ENCODE assay signal across 34 cellular contexts in the genomic region with DNA sequence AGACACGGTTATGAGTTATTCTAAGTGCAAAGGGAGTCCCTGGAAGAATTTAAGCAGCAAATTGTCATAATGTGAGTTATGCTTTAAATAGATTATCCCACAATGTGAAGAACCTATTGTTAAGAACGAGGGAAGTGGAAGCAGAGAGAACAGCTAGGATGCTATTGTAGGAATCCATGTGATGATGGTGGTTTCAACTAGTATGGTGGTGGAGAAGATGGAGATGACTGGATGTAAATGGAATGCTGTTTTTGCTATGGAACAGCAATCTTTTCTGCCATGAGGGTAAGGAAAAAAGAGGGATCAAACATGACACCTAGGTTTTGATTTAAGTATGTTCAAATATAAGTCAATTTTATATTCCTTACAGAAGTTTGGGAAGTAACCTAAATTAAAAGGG.
"Had no signal": no experiment of that assay in that cellular context is flagged by ENCODE, and none has a peak within 500 bp of the region (broad histone marks: within the 10 kb centered on the region; RNA-seq: fewer than 3 reads in every experiment).

No MANE protein-coding gene starts in this region.

- H3K9ac ChIP-seq: KMS-11 had no signal

- DNase-seq: Karpas-422, Kasumi-1, MG63, MM.1S, MV-4-11, NCI-H1048, NCI-H1092, NCI-H1092 treated with DMSO at 0.1 percent for 48 hours, NCI-H1105, NCI-H1105 treated with DMSO at 0.1 percent for 48 hours, NCI-H1417, NCI-H1417 treated with DMSO at 0.1 percent for 48 hours, NCI-H1436, NCI-H1436 treated with DMSO at 0.1 percent for 48 hours, NCI-H146, NCI-H1694, NCI-H1694 treated with DMSO at 0.1 percent for 48 hours, NCI-H187, NCI-H187 treated with DMSO at 0.1 percent for 48 hours, NCI-H1930, NCI-H2029, NCI-H2029 treated with DMSO at 0.1 percent for 48 hours, NCI-H2081, NCI-H2081 treated with DMSO at 0.1 percent for 48 hours, NCI-H2107, NCI-H2171, NCI-H2171 treated with DMSO at 0.1 percent for 48 hours, NCI-H2227 treated with DMSO at 0.1 percent for 48 hours, NCI-H226, NCI-H345, NCI-H446, NCI-H446 treated with DMSO at 0.1 percent for 48 hours, NCI-H510A had no signal

- H3K4me2 ChIP-seq: KMS-11 had no signal

- H3K9me3 ChIP-seq: MG63 had no signal

- H3K27ac ChIP-seq: KMS-11 had no signal

- H3K27me3 ChIP-seq: MG63 had no signal

- H3K4me3 ChIP-seq: MG63 had no signal

- H3K36me3 ChIP-seq: MG63 had no signal
